Comparison of ENCODE assay signal across 8 cellular contexts in genomic region chr1:101293461-101294045, GRCh38. TPM values are rescaled to one million over a fixed set of nuclear protein-coding genes. Genes with fewer than 3 reads are reported as not detected.
DNase-seq lines count a peak whose midpoint lies in the region; ATAC-seq and TF ChIP-seq lines count a peak whose summit lies in the region.

No MANE protein-coding gene starts in this region.

- H3K9me3 ChIP-seq in RWPE2 (ENCODE audit: severe bottlenecking) (no peaks in the 10 kb centered on the region), Peyer's patch (no peaks in the 10 kb centered on the region)

- no peak for TF ChIP-seq POLR2A in Peyer's patch (IDR thresholded peaks at IDR 0.05)

- peak; percentile 63 for ATAC-seq in GM18508 (IDR thresholded peaks at IDR 0.05; ENCODE audit: insufficient read depth, unreplicated experiment)
- peak; percentile 62 for ATAC-seq in HG02588 (IDR thresholded peaks at IDR 0.05; ENCODE audit: unreplicated experiment)
- ATAC-seq in RWPE2 (ENCODE audit: low read depth) = peak; percentile 35; the same call in 1 of the 3 replicates
- ATAC-seq in HG03025 (IDR thresholded peaks at IDR 0.05; ENCODE audit: low FRiP score, unreplicated experiment) = no peak

- TF ChIP-seq CTCF in RWPE2 (IDR thresholded peaks at IDR 0.05; ENCODE audit: poor library complexity, severe bottlenecking) (no peak), fibroblast of mammary gland (conservative IDR thresholded peaks at IDR 0.05; ENCODE audit: control insufficient read depth, insufficient read depth, low read depth, low read length) (no peak), Peyer's patch (IDR thresholded peaks at IDR 0.05) (no peak)

- H3K36me3 ChIP-seq in RWPE2 (ENCODE audit: low read depth) (no peaks in the 10 kb centered on the region), Peyer's patch (no peaks in the 10 kb centered on the region)

- H3K27ac ChIP-seq in RWPE2 (ENCODE audit: poor library complexity, severe bottlenecking) (no peak overlapping the region), Peyer's patch (no peak overlapping the region)

- H3K4me3 ChIP-seq in RWPE2 (ENCODE audit: severe bottlenecking) (no peak overlapping the region), fibroblast of mammary gland (ENCODE audit: control insufficient read depth, low read depth, low read length) (no peak overlapping the region), Peyer's patch (no peak overlapping the region)

- no peak for DNase-seq in RWPE2 (ENCODE audit: low spot score)
- peak; percentile 41 for DNase-seq in fibroblast of mammary gland (ENCODE audit: low read depth)
- no peak for DNase-seq in NCI-H526 treated with DMSO at 0.1 percent for 48 hours (lab: John Stamatoyannopoulos, UW)
- no peak for DNase-seq in NCI-H1092 (lab: John Stamatoyannopoulos, UW)
- no peak for DNase-seq in Peyer's patch

- H3K4me1 ChIP-seq in RWPE2 (ENCODE audit: insufficient read depth, poor library complexity, severe bottlenecking) = peaks cover 8% of the 10 kb centered on the region
- H3K4me1 ChIP-seq in Peyer's patch = no peaks in the 10 kb centered on the region

- H3K27me3 ChIP-seq in RWPE2 (ENCODE audit: insufficient read depth, poor library complexity, severe bottlenecking) (no peaks in the 10 kb centered on the region), Peyer's patch (no peaks in the 10 kb centered on the region)

RNA-seq across cellular contexts. Expression of gene S1PR1, which starts 56.7 kb away (rescaled TPM):
- 10 to 100 TPM in 3 of 4 donors, 1 to 10 TPM in 1; 3.0 to 27.2 (median 19.3) TPM for total RNA-seq in Peyer's patch
